7 cellular contexts compared by ENCODE assay signal in genomic region chr4:147617841-147618421, GRCh38. TPM values are rescaled to one million over a fixed set of nuclear protein-coding genes. Genes with fewer than 3 reads are reported as not detected.
DNase-seq lines count a peak whose midpoint lies in the region; ATAC-seq and TF ChIP-seq lines count a peak whose summit lies in the region.

No MANE protein-coding gene starts in this region.

- H2AFZ ChIP-seq in hepatocyte: peak overlapping the region; percentile 71

- TF ChIP-seq CTCF in WI38 (IDR thresholded peaks at IDR 0.05; ENCODE audit: low read depth, low read length) (no peak), hepatocyte (IDR thresholded peaks at IDR 0.05; ENCODE audit: poor library complexity) (no peak)

- H3K27ac ChIP-seq in hepatocyte: peak overlapping the region; percentile 92

- no peaks in the 10 kb centered on the region for H3K9me3 Mint-ChIP-seq in stimulated activated effector memory CD8-positive, alpha-beta T cell treated with anti-CD3 and anti-CD28 coated beads, Interleukin-12 subunit alpha, Interleukin-12 subunit beta, amount 100 ng/mL, for 72 hours

- H3K4me3 ChIP-seq in WI38 (ENCODE audit: low read depth, low read length): peak overlapping the region; percentile 93
- peak overlapping the region; percentile 43 for H3K4me3 ChIP-seq in hepatocyte

- H3K79me2 ChIP-seq in hepatocyte: peaks cover 51% of the 10 kb centered on the region

- H3K27ac Mint-ChIP-seq in stimulated activated effector memory CD8-positive, alpha-beta T cell treated with anti-CD3 and anti-CD28 coated beads, Interleukin-12 subunit alpha, Interleukin-12 subunit beta, amount 100 ng/mL, for 72 hours: peak overlapping the region; percentile 96

- H3K36me3 ChIP-seq in hepatocyte (replicated peaks; ENCODE audit: insufficient read depth, low read depth): no peaks in the 10 kb centered on the region

- WGBS in hepatocyte (ENCODE audit: low lambda C conversion rate, missing lambda C conversion rate): 3% methylated on average over 15 of the region's 15 CpGs

- H3K9me2 ChIP-seq in hepatocyte (replicated peaks; ENCODE audit: insufficient read depth): no peaks in the 10 kb centered on the region

- H3K36me3 Mint-ChIP-seq in stimulated activated effector memory CD8-positive, alpha-beta T cell treated with anti-CD3 and anti-CD28 coated beads, Interleukin-12 subunit alpha, Interleukin-12 subunit beta, amount 100 ng/mL, for 72 hours: peaks cover 36% of the 10 kb centered on the region

- no peaks in the 10 kb centered on the region for H3K27me3 ChIP-seq in hepatocyte

- H3K9me3 ChIP-seq in hepatocyte (ENCODE audit: low read depth): no peaks in the 10 kb centered on the region

- ATAC-seq in GM19023 (IDR thresholded peaks at IDR 0.05; ENCODE audit: unreplicated experiment) (peak; percentile 9), HG02938 (IDR thresholded peaks at IDR 0.05; ENCODE audit: unreplicated experiment) (peak; percentile 12)
- no peak for ATAC-seq in stimulated activated effector memory CD8-positive, alpha-beta T cell treated with anti-CD3 and anti-CD28 coated beads, Interleukin-12 subunit alpha, Interleukin-12 subunit beta, amount 100 ng/mL, for 72 hours

- peaks cover 18% of the 10 kb centered on the region for H3K4me1 Mint-ChIP-seq in stimulated activated effector memory CD8-positive, alpha-beta T cell treated with anti-CD3 and anti-CD28 coated beads, Interleukin-12 subunit alpha, Interleukin-12 subunit beta, amount 100 ng/mL, for 72 hours

- peak overlapping the region; percentile 92 for H3K4me3 Mint-ChIP-seq in stimulated activated effector memory CD8-positive, alpha-beta T cell treated with anti-CD3 and anti-CD28 coated beads, Interleukin-12 subunit alpha, Interleukin-12 subunit beta, amount 100 ng/mL, for 72 hours

- peaks cover 22% of the 10 kb centered on the region for H3K4me1 ChIP-seq in hepatocyte (ENCODE audit: insufficient read depth)

- DNase-seq in hepatocyte (ENCODE audit: low spot score): no peak
- DNase-seq in stimulated activated effector memory CD8-positive, alpha-beta T cell treated with anti-CD3 and anti-CD28 coated beads, Interleukin-12 subunit alpha, Interleukin-12 subunit beta, amount 100 ng/mL, for 72 hours (ENCODE audit: low spot score in 2 of 2): no peak
- DNase-seq in HuH-7 (ENCODE audit: low spot score): no peak
- DNase-seq in SKM-1 treated with dmso at 0.1 percent for 144 hours (lab: John Stamatoyannopoulos, UW; ENCODE audit: unreplicated experiment): no peak

- peaks cover 5% of the 10 kb centered on the region for H4K20me1 ChIP-seq in hepatocyte (ENCODE audit: insufficient read depth, poor library complexity, severe bottlenecking)

- peak overlapping the region; percentile 85 for H3K4me2 ChIP-seq in hepatocyte

RNA-seq across cellular contexts. Expression of gene TMEM184C, which starts 0.7 kb away (rescaled TPM):
- total RNA-seq in hepatocyte: 43.0 and 49.5 TPM in 2 replicates
- polyA plus RNA-seq in hepatocyte: 34.5 and 43.9 TPM in 2 replicates
